ENCODE assay signal across 4 cellular contexts in genomic region chr5:72316-73180, GRCh38. TPM values are rescaled to one million over a fixed set of nuclear protein-coding genes. Genes with fewer than 3 reads are reported as not detected.
"Had no signal": no experiment of that assay in that cellular context is flagged by ENCODE, and none has a peak within 500 bp of the region (broad histone marks: within the 10 kb centered on the region; RNA-seq: fewer than 3 reads in every experiment).

No MANE protein-coding gene starts in this region.

RNA-seq across cellular contexts. Expression of gene PLEKHG4B, which starts 19.4 kb away (rescaled TPM):
- total RNA-seq: dermis microvascular lymphatic vessel endothelial cell, gastrocnemius medialis, left ventricle myocardium inferior had no signal
- polyA plus RNA-seq: keratinocyte had no signal
